In genomic region chr6:23174781-23175361, GRCh38 we compare ENCODE assay signal across 14 cellular contexts.
DNase-seq lines count a peak whose midpoint lies in the region; ATAC-seq and TF ChIP-seq lines count a peak whose summit lies in the region.
"Had no signal": no experiment of that assay in that cellular context is flagged by ENCODE, and none has a peak within 500 bp of the region (broad histone marks: within the 10 kb centered on the region; RNA-seq: fewer than 3 reads in every experiment).

No MANE protein-coding gene starts in this region.

- 74 to 81% (median 77%) methylated on average over 7 of the region's 7 CpGs for WGBS in adrenal gland, 4 donors

- H3K36me3 Mint-ChIP-seq in activated T-cell treated with anti-CD3 and anti-CD28 coated beads, Interleukin-2, amount 50 U/mL, for 72 hours (ENCODE audit: insufficient read depth in 2 of 2), result no peaks in the 10 kb centered on the region
- H3K36me3 Mint-ChIP-seq: activated naive CD4-positive, alpha-beta T cell treated with anti-CD3 and anti-CD28 coated beads, Interleukin-2, amount 50 U/mL, for 24 hours; stimulated activated effector memory CD8-positive, alpha-beta T cell treated with anti-CD3 and anti-CD28 coated beads, Interleukin-12 subunit alpha, Interleukin-12 subunit beta, amount 100 ng/mL, for 72 hours had no signal

- H3K4me1 Mint-ChIP-seq in activated T-cell treated with anti-CD3 and anti-CD28 coated beads, Interleukin-2, amount 50 U/mL, for 72 hours (ENCODE audit: low read depth), result peaks cover 20% of the 10 kb centered on the region
- H3K4me1 Mint-ChIP-seq: activated B cell treated with CpG ODN at 0.5 μM for 24 hours; activated naive CD4-positive, alpha-beta T cell treated with anti-CD3 and anti-CD28 coated beads, Interleukin-2, amount 50 U/mL, for 24 hours; stimulated activated effector memory CD8-positive, alpha-beta T cell treated with anti-CD3 and anti-CD28 coated beads, Interleukin-12 subunit alpha, Interleukin-12 subunit beta, amount 100 ng/mL, for 72 hours had no signal

- H3K27ac Mint-ChIP-seq in activated T-cell treated with anti-CD3 and anti-CD28 coated beads, Interleukin-2, amount 50 U/mL, for 72 hours, result peak overlapping the region; percentile 19
- H3K27ac Mint-ChIP-seq: activated B cell treated with CpG ODN at 0.5 μM for 24 hours; activated naive CD4-positive, alpha-beta T cell treated with anti-CD3 and anti-CD28 coated beads, Interleukin-2, amount 50 U/mL, for 24 hours; mesothelial cell of epicardium; stimulated activated effector memory CD8-positive, alpha-beta T cell treated with anti-CD3 and anti-CD28 coated beads, Interleukin-12 subunit alpha, Interleukin-12 subunit beta, amount 100 ng/mL, for 72 hours had no signal

- intact Hi-C loops in uterus (cut with DNase I; ENCODE audit: low total_unique reads), result no loop called here
- intact Hi-C loops in adrenal gland (cut with DNase I), result no loop called here

- peak; percentile 80 to 88 for ATAC-seq in activated T-cell treated with anti-CD3 and anti-CD28 coated beads, Interleukin-2, amount 50 U/mL, for 72 hours (replicated peaks in 1 of 2)
- ATAC-seq: stimulated activated effector memory CD8-positive, alpha-beta T cell treated with anti-CD3 and anti-CD28 coated beads, Interleukin-12 subunit alpha, Interleukin-12 subunit beta, amount 100 ng/mL, for 72 hours had no signal

- H3K36me3 ChIP-seq in uterus (no peaks in the 10 kb centered on the region), adrenal gland (replicated peaks in 1 of 2) (no peaks in the 10 kb centered on the region)

- H3K4me3 ChIP-seq in uterus, result no peak overlapping the region
- no peak overlapping the region for H3K4me3 ChIP-seq in adrenal gland

- no peaks in the 10 kb centered on the region for H3K4me1 ChIP-seq in uterus
- H3K4me1 ChIP-seq in adrenal gland (replicated peaks in 1 of 2), result no peaks in the 10 kb centered on the region

- H3K9me3 ChIP-seq in uterus (no peaks in the 10 kb centered on the region), adrenal gland (replicated peaks in 1 of 3) (no peaks in the 10 kb centered on the region)

- H3K9me3 Mint-ChIP-seq in activated T-cell treated with anti-CD3 and anti-CD28 coated beads, Interleukin-2, amount 50 U/mL, for 72 hours, result peaks cover 3% of the 10 kb centered on the region in 2 donors
- H3K9me3 Mint-ChIP-seq: activated naive CD4-positive, alpha-beta T cell treated with anti-CD3 and anti-CD28 coated beads, Interleukin-2, amount 50 U/mL, for 24 hours had no signal

- DNase-seq in activated T-cell treated with anti-CD3 and anti-CD28 coated beads, Interleukin-2, amount 50 U/mL, for 72 hours, result no peak
- DNase-seq in activated T-cell treated with anti-CD3 and anti-CD28 coated beads for 4 hours (no peak), SW 1271 (lab: John Stamatoyannopoulos, UW) (peak; percentile 32 to 47), fibroblast of the conjunctiva (ENCODE audit: low read depth) (peak; percentile 73), uterus (no peak), adrenal gland (no peak), DMS79 treated with DMSO at 0.1 percent for 48 hours (lab: John Stamatoyannopoulos, UW) (no peak), ecto neural progenitor cell (ENCODE audit: low spot score) (no peak)
- DNase-seq: activated B cell treated with CpG ODN at 0.5 μM for 24 hours; C1 segment of cervical spinal cord; stimulated activated CD4-positive, alpha-beta T cell treated with anti-CD3 and anti-CD28 coated beads, Interleukin-12 subunit alpha, Interleukin-12 subunit beta, amount 100 ng/mL, for 4 hours had no signal

- TF ChIP-seq POLR2A in uterus (IDR thresholded peaks at IDR 0.05) (no peak), adrenal gland (IDR thresholded peaks at IDR 0.05) (no peak)

- peaks cover 5% of the 10 kb centered on the region for H3K27me3 Mint-ChIP-seq in activated T-cell treated with anti-CD3 and anti-CD28 coated beads, Interleukin-2, amount 50 U/mL, for 72 hours (ENCODE audit: low read depth)
- H3K27me3 Mint-ChIP-seq: activated B cell treated with CpG ODN at 0.5 μM for 24 hours; activated naive CD4-positive, alpha-beta T cell treated with anti-CD3 and anti-CD28 coated beads, Interleukin-2, amount 50 U/mL, for 24 hours had no signal

- H3K4me3 Mint-ChIP-seq in activated T-cell treated with anti-CD3 and anti-CD28 coated beads, Interleukin-2, amount 50 U/mL, for 72 hours, result peak overlapping the region in 1 of 2 donors; percentile 29
- H3K4me3 Mint-ChIP-seq: activated B cell treated with CpG ODN at 0.5 μM for 24 hours; activated naive CD4-positive, alpha-beta T cell treated with anti-CD3 and anti-CD28 coated beads, Interleukin-2, amount 50 U/mL, for 24 hours; mesothelial cell of epicardium; stimulated activated effector memory CD8-positive, alpha-beta T cell treated with anti-CD3 and anti-CD28 coated beads, Interleukin-12 subunit alpha, Interleukin-12 subunit beta, amount 100 ng/mL, for 72 hours had no signal

- no peak for TF ChIP-seq CTCF in uterus (IDR thresholded peaks at IDR 0.05)
- no peak for TF ChIP-seq CTCF in adrenal gland (IDR thresholded peaks at IDR 0.05)

- H3K27ac ChIP-seq in uterus, result peak overlapping the region; percentile 39 to 70
- no peak overlapping the region for H3K27ac ChIP-seq in adrenal gland

- H3K27me3 ChIP-seq in uterus (no peaks in the 10 kb centered on the region), adrenal gland (no peaks in the 10 kb centered on the region)

Comparison
In these comparisons a context has a peak if more than half of its experiments do, and no peak if none do; other contexts are left out.
1. DNase-seq: peak in SW 1271 (2 of 2) and fibroblast of the conjunctiva (single experiment); none in activated T-cell treated with anti-CD3 and anti-CD28 coated beads, Interleukin-2, amount 50 U/mL, for 72 hours (0 of 2), activated T-cell treated with anti-CD3 and anti-CD28 coated beads for 4 hours (single experiment), uterus (0 of 2), adrenal gland (0 of 7), DMS79 treated with DMSO at 0.1 percent for 48 hours (single experiment) and ecto neural progenitor cell (single experiment).
2. H3K27ac ChIP-seq: peak in uterus (2 of 2); none in adrenal gland (0 of 5).